In the genomic region with DNA sequence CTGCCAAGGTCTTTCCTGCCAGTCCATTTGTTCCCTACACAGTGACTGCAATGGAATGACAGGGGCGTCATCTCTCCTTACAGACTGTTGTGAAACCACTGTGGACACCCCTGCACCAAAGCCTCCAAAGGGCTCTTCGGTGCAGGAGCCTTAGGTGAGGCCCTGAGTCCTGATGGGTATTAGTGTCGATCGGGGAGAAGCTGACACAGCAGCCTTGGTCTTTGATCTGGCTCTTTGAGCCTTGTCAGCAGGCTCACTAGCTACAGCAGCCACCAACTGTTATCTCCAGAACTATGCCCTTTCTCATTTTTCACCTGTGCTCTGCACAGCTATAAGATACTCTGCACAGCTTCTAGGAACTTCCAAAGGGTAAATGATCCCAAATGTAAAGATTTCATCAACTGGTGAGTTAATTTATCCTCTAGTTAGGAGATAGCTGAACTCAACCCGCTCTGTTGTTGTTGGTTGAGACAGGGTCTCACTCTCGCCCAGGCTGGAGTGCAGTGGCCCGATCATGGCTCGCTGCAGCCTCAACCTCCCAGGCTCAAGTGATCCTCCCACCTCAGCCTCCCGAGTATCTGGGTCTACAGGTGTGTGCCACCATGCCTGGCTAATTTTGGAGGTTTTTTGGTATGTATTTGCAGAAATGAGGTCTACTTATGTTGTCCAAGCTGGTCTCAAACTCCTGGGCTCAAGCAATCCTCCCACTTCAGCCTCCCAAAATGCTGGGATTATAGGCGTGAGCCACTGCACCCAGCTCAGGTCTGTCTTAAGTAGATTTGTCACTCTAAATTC, we compare ENCODE assay signal across 1 cellular context.
TF ChIP-seq lines count a peak whose summit lies in the region.

No MANE protein-coding gene starts in this region.

TF ChIP-seq in H1, 55 proteins besides CTCF, POLR2A, EP300 and RAD21:
- TF ChIP-seq CHD1 (IDR thresholded peaks at IDR 0.05; ENCODE audit: low read depth, low read length) (no peak), MAFK (IDR thresholded peaks at IDR 0.05; ENCODE audit: low read depth, low read length) (no peak), TCF12 (IDR thresholded peaks at IDR 0.05; ENCODE audit: low read depth, low read length) (no peak)
